ENCODE assay signal across 2 cellular contexts in genomic region chr7:6447589-6448210, GRCh38.
TF ChIP-seq lines count a peak whose summit lies in the region.

TSS of gene DAGLB (minus strand) at chr7:6447954. CDS start at chr7:6447842, 112 bp downstream.

TF ChIP-seq in IMR-90, 13 proteins besides CTCF, POLR2A, EP300 and RAD21:
- TF ChIP-seq SMC3 (IDR thresholded peaks at IDR 0.05; ENCODE audit: low read depth, low read length) (no peak), MXI1 (IDR thresholded peaks at IDR 0.05; ENCODE audit: borderline replicate concordance, low read depth, low read length) (no peak; the same call in 1 of the 2 replicates), MAZ (IDR thresholded peaks at IDR 0.05; ENCODE audit: borderline replicate concordance, low read depth, low read length) (no peak), USF2 (IDR thresholded peaks at IDR 0.05; ENCODE audit: low read depth, low read length) (no peak), CHD1 (IDR thresholded peaks at IDR 0.05; ENCODE audit: low read depth, low read length) (no peak), ELK1 (IDR thresholded peaks at IDR 0.05; ENCODE audit: borderline replicate concordance, low read depth, low read length) (no peak), RFX5 (IDR thresholded peaks at IDR 0.05; ENCODE audit: low read depth, low read length) (no peak), RCOR1 (IDR thresholded peaks at IDR 0.05; ENCODE audit: insufficient replicate concordance, low read length) (no peak), CEBPB (IDR thresholded peaks at IDR 0.05; ENCODE audit: low read depth, low read length) (no peak), FOS (IDR thresholded peaks at IDR 0.05; ENCODE audit: low read depth, low read length) (no peak), BHLHE40 (IDR thresholded peaks at IDR 0.05; ENCODE audit: low read depth, low read length) (no peak), MAFK (IDR thresholded peaks at IDR 0.05; ENCODE audit: low read depth, low read length) (no peak), NFE2L2 (IDR thresholded peaks at IDR 0.05; ENCODE audit: low read depth, low read length) (no peak)

TF ChIP-seq in endothelial cell of umbilical vein, 7 proteins besides CTCF, POLR2A, EP300 and RAD21:
- TF ChIP-seq FOS (IDR thresholded peaks at IDR 0.05; ENCODE audit: borderline replicate concordance, insufficient read depth, low read length) (no peak), MAX (IDR thresholded peaks at IDR 0.05; ENCODE audit: insufficient read depth, insufficient read length) (no peak), POLR2AphosphoS5 (IDR thresholded peaks at IDR 0.05; ENCODE audit: insufficient read depth, low read depth, low read length) (peak; percentile 81)
TF ChIP-seq in endothelial cell of umbilical vein: peak in this region for 1.
